24 cellular contexts compared by ENCODE assay signal in the genomic region with DNA sequence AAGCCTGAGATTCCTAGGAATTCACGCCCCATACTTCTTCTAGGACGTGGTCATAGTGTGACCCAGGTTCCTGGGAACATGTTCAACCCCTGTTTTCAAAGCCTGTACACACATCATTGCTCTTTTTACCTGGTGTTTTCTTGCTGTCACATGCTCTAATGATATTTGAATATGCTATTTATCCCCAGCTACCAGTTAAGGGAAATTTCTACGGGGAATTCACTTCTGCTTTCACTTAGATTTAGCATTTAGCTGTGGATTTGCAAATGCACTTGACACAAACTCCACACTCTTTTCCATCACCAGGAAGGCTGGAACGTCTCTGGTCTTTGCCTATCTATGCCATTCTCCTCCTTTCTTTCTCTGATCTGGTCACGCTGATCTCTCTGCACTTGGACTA. TPM values are rescaled to one million over a fixed set of nuclear protein-coding genes. Genes with fewer than 3 reads are reported as not detected.
DNase-seq lines count a peak whose midpoint lies in the region; ATAC-seq and TF ChIP-seq lines count a peak whose summit lies in the region.
"Had no signal": no experiment of that assay in that cellular context is flagged by ENCODE, and none has a peak within 500 bp of the region (broad histone marks: within the 10 kb centered on the region; RNA-seq: fewer than 3 reads in every experiment).

No MANE protein-coding gene starts in this region.

- H3K4me2 ChIP-seq in GM23338, result no peak overlapping the region
- H3K4me2 ChIP-seq in IMR-90 (ENCODE audit: low read depth, low read length), result no peak overlapping the region

- H4K5ac ChIP-seq in IMR-90 (ENCODE audit: low read depth, low read length), result no peak overlapping the region

- H3K4me1 Mint-ChIP-seq in activated CD8-positive, alpha-beta T cell treated with anti-CD3 and anti-CD28 coated beads, Interleukin-2, amount 10 ng/mL, durations not matched to agents 7 days and 5 days (ENCODE audit: low read depth), result peaks cover 49% of the 10 kb centered on the region
- peaks cover 21% of the 10 kb centered on the region for H3K4me1 Mint-ChIP-seq in activated CD8-positive, alpha-beta T cell treated with anti-CD3 and anti-CD28 coated beads for 36 hours (ENCODE audit: low read depth)
- peaks cover 8% of the 10 kb centered on the region; the same call in 2 of the 3 replicates for H3K4me1 Mint-ChIP-seq in GM23338
- peaks cover 74% of the 10 kb centered on the region for H3K4me1 Mint-ChIP-seq in stimulated activated memory B cell treated with anti-CD40 and anti-IgM and Interleukin-4, amounts not matched to agents 10 μg/mL and 1 μg/mL and 100 μg/mL, for 72 hours
- peaks cover 34% of the 10 kb centered on the region for H3K4me1 Mint-ChIP-seq in CD4-positive, alpha-beta T cell (ENCODE audit: low read depth)
- H3K4me1 Mint-ChIP-seq: neural crest cell had no signal

- H3K4me3 ChIP-seq in GM23338, result no peak overlapping the region
- no peak overlapping the region for H3K4me3 ChIP-seq in IMR-90 (ENCODE audit: insufficient read depth, low read depth, low read length)
- H3K4me3 ChIP-seq: esophagus squamous epithelium, gastroesophageal sphincter had no signal

- TF ChIP-seq RAD21 in IMR-90 (IDR thresholded peaks at IDR 0.05; ENCODE audit: low read length), result no peak

- H3K36me3 ChIP-seq in GM23338 (ENCODE audit: insufficient read depth) (0 out of 2 replicates have a peak, but pooled peaks cover 6% of the 10 kb centered on the region), IMR-90 (ENCODE audit: control insufficient read depth, insufficient read depth, low read length) (no peaks in the 10 kb centered on the region)
- H3K36me3 ChIP-seq: brain microvascular endothelial cell, esophagus squamous epithelium, gastroesophageal sphincter, WERI-Rb-1 had no signal

- in situ Hi-C loops in IMR-90 (cut with MboI; ENCODE audit: low sequenced_read_pairs), result no loop called here

- no peaks in the 10 kb centered on the region for H3K79me2 ChIP-seq in GM23338 (replicated peaks; ENCODE audit: insufficient read depth)

- no peak overlapping the region for H3K56ac ChIP-seq in IMR-90 (ENCODE audit: extremely low read depth, insufficient read depth, low read length)

- H2AFZ ChIP-seq in GM23338, result 0 out of 2 replicates have a peak overlapping the region, but pooled peaks have one; percentile 21
- no peak overlapping the region for H2AFZ ChIP-seq in IMR-90 (replicated peaks; ENCODE audit: low read length, poor library complexity)

- no peak overlapping the region for H3K4ac ChIP-seq in IMR-90 (ENCODE audit: low read depth, low read length)

- no peaks in the 10 kb centered on the region for H3K27me3 Mint-ChIP-seq in activated CD8-positive, alpha-beta T cell treated with anti-CD3 and anti-CD28 coated beads, Interleukin-2, amount 10 ng/mL, durations not matched to agents 7 days and 5 days (ENCODE audit: low read depth)
- no peaks in the 10 kb centered on the region for H3K27me3 Mint-ChIP-seq in activated CD8-positive, alpha-beta T cell treated with anti-CD3 and anti-CD28 coated beads for 36 hours
- no peaks in the 10 kb centered on the region for H3K27me3 Mint-ChIP-seq in GM23338 (ENCODE audit: insufficient read depth, low read depth, poor library complexity)
- no peaks in the 10 kb centered on the region for H3K27me3 Mint-ChIP-seq in stimulated activated memory B cell treated with anti-CD40 and anti-IgM and Interleukin-4, amounts not matched to agents 10 μg/mL and 1 μg/mL and 100 μg/mL, for 72 hours
- no peaks in the 10 kb centered on the region for H3K27me3 Mint-ChIP-seq in CD4-positive, alpha-beta T cell
- H3K27me3 Mint-ChIP-seq: activated CD4-positive, alpha-beta memory T cell treated with anti-CD3 and anti-CD28 coated beads for 36 hours; progenitor cell of endocrine pancreas had no signal

- no peak overlapping the region for H3K9ac ChIP-seq in IMR-90 (ENCODE audit: low read depth, low read length)

- no peaks in the 10 kb centered on the region for H3K27me3 ChIP-seq in GM23338 (ENCODE audit: insufficient read depth)
- H3K27me3 ChIP-seq in IMR-90 (ENCODE audit: control insufficient read depth, insufficient read depth, low read length), result no peaks in the 10 kb centered on the region
- no peaks in the 10 kb centered on the region for H3K27me3 ChIP-seq in CD4-positive, alpha-beta T cell (ENCODE audit: control insufficient read depth, insufficient read depth, low read length)
- H3K27me3 ChIP-seq: brain microvascular endothelial cell, esophagus squamous epithelium, gastroesophageal sphincter had no signal

- peaks cover 13% of the 10 kb centered on the region for H3K9me2 ChIP-seq in GM23338 (ENCODE audit: insufficient read depth)

- H4K20me1 ChIP-seq in GM23338 (replicated peaks; ENCODE audit: insufficient read depth) (no peaks in the 10 kb centered on the region), IMR-90 (ENCODE audit: insufficient read depth, low read length) (no peaks in the 10 kb centered on the region)

- H4K8ac ChIP-seq in IMR-90 (ENCODE audit: low read depth in 2 of 2, low read length in 2 of 2), result no peak overlapping the region

- no peak for ATAC-seq in activated CD8-positive, alpha-beta T cell treated with anti-CD3 and anti-CD28 coated beads, Interleukin-2, amount 10 ng/mL, durations not matched to agents 7 days and 5 days
- ATAC-seq in activated CD8-positive, alpha-beta T cell treated with anti-CD3 and anti-CD28 coated beads for 36 hours, result no peak
- ATAC-seq in GM23338, result no peak
- no peak for ATAC-seq in IMR-90 (ENCODE audit: low read depth)
- peak; percentile 64 for ATAC-seq in stimulated activated memory B cell treated with anti-CD40 and anti-IgM and Interleukin-4, amounts not matched to agents 10 μg/mL and 1 μg/mL and 100 μg/mL, for 72 hours
- no peak for ATAC-seq in CD4-positive, alpha-beta T cell (ENCODE audit: poor library complexity)
- ATAC-seq: gastroesophageal sphincter had no signal

- no peak overlapping the region for H4K91ac ChIP-seq in IMR-90 (ENCODE audit: insufficient read depth, low read depth, low read length)

- H3K36me3 Mint-ChIP-seq in activated CD8-positive, alpha-beta T cell treated with anti-CD3 and anti-CD28 coated beads, Interleukin-2, amount 10 ng/mL, durations not matched to agents 7 days and 5 days (ENCODE audit: low read depth), result peaks cover 39% of the 10 kb centered on the region
- H3K36me3 Mint-ChIP-seq in activated CD8-positive, alpha-beta T cell treated with anti-CD3 and anti-CD28 coated beads for 36 hours (ENCODE audit: low read depth), result no peaks in the 10 kb centered on the region
- peaks cover 17% of the 10 kb centered on the region for H3K36me3 Mint-ChIP-seq in GM23338 (ENCODE audit: low read depth)
- peaks cover 43% of the 10 kb centered on the region for H3K36me3 Mint-ChIP-seq in stimulated activated memory B cell treated with anti-CD40 and anti-IgM and Interleukin-4, amounts not matched to agents 10 μg/mL and 1 μg/mL and 100 μg/mL, for 72 hours
- no peaks in the 10 kb centered on the region for H3K36me3 Mint-ChIP-seq in CD4-positive, alpha-beta T cell (ENCODE audit: low read depth)

- WGBS in IMR-90 (ENCODE audit: extremely low coverage in 2 of 2, insufficient read length in 1 of 2), 2 experiments, result 29% methylated on average over 2 of the region's 5 CpGs; no CpG with 5 or more reads in 1 of the 2 experiments

- no peak overlapping the region for H3K4me3 Mint-ChIP-seq in activated CD8-positive, alpha-beta T cell treated with anti-CD3 and anti-CD28 coated beads, Interleukin-2, amount 10 ng/mL, durations not matched to agents 7 days and 5 days
- H3K4me3 Mint-ChIP-seq in activated CD8-positive, alpha-beta T cell treated with anti-CD3 and anti-CD28 coated beads for 36 hours, result no peak overlapping the region
- no peak overlapping the region for H3K4me3 Mint-ChIP-seq in GM23338
- peak overlapping the region; percentile 63 for H3K4me3 Mint-ChIP-seq in stimulated activated memory B cell treated with anti-CD40 and anti-IgM and Interleukin-4, amounts not matched to agents 10 μg/mL and 1 μg/mL and 100 μg/mL, for 72 hours
- no peak overlapping the region for H3K4me3 Mint-ChIP-seq in CD4-positive, alpha-beta T cell
- H3K4me3 Mint-ChIP-seq: activated CD4-positive, alpha-beta memory T cell treated with anti-CD3 and anti-CD28 coated beads for 36 hours; neural crest cell had no signal

- H3K27ac Mint-ChIP-seq in activated CD8-positive, alpha-beta T cell treated with anti-CD3 and anti-CD28 coated beads, Interleukin-2, amount 10 ng/mL, durations not matched to agents 7 days and 5 days, result peak overlapping the region; percentile 10
- no peak overlapping the region for H3K27ac Mint-ChIP-seq in activated CD8-positive, alpha-beta T cell treated with anti-CD3 and anti-CD28 coated beads for 36 hours
- H3K27ac Mint-ChIP-seq in GM23338, result no peak overlapping the region
- H3K27ac Mint-ChIP-seq in stimulated activated memory B cell treated with anti-CD40 and anti-IgM and Interleukin-4, amounts not matched to agents 10 μg/mL and 1 μg/mL and 100 μg/mL, for 72 hours, result peak overlapping the region; percentile 88
- H3K27ac Mint-ChIP-seq in CD4-positive, alpha-beta T cell, result no peak overlapping the region
- H3K27ac Mint-ChIP-seq: activated CD4-positive, alpha-beta memory T cell treated with anti-CD3 and anti-CD28 coated beads for 36 hours; progenitor cell of endocrine pancreas had no signal

- H2BK120ac ChIP-seq in IMR-90 (ENCODE audit: low read depth, low read length), result no peak overlapping the region

- BruUV-seq in IMR-90 (replicated peaks; lab: Mats Ljungman, UMichigan), result no TSS peak

- no peaks in the 10 kb centered on the region for H3F3A ChIP-seq in GM23338 (replicated peaks; ENCODE audit: low read depth)

- no peaks in the 10 kb centered on the region for H3K79me1 ChIP-seq in IMR-90 (ENCODE audit: low read depth in 1 of 2, low read length in 2 of 2)

- CTCF ChIA-PET in activated CD8-positive, alpha-beta T cell treated with anti-CD3 and anti-CD28 coated beads, Interleukin-2, amount 10 ng/mL, durations not matched to agents 7 days and 5 days (lab: Charles Lee), result no interaction called here
- CTCF ChIA-PET in activated CD8-positive, alpha-beta T cell treated with anti-CD3 and anti-CD28 coated beads for 36 hours (lab: Charles Lee), result no interaction called here
- CTCF ChIA-PET in IMR-90 (lab: Yijun Ruan, JAX), result interaction anchor here (0.6 kb wide), 1 partner anchor 21 kb away, joined by 3 read pairs; no protein-coding TSS in a partner anchor
- CTCF ChIA-PET in CD4-positive, alpha-beta T cell (lab: Charles Lee), result no interaction called here

- H3K18ac ChIP-seq in IMR-90 (ENCODE audit: low read depth, low read length), result no peak overlapping the region

- DNase-seq in activated CD8-positive, alpha-beta T cell treated with anti-CD3 and anti-CD28 coated beads, Interleukin-2, amount 10 ng/mL, durations not matched to agents 7 days and 5 days, result no peak
- no peak for DNase-seq in activated CD8-positive, alpha-beta T cell treated with anti-CD3 and anti-CD28 coated beads for 36 hours
- DNase-seq in GM23338 (ENCODE audit: low spot score), result no peak
- no peak for DNase-seq in IMR-90
- DNase-seq in CD4-positive, alpha-beta T cell, result no peak
- no peak for DNase-seq in activated CD4-positive, alpha-beta T cell treated with anti-CD3 and anti-CD28 coated beads, Interleukin-2, amount 50 U/mL, for 1 hour
- DNase-seq in substantia nigra (lab: John Stamatoyannopoulos, UW), result no peak
- DNase-seq: activated CD4-positive, alpha-beta memory T cell treated with anti-CD3 and anti-CD28 coated beads for 36 hours; activated effector memory CD4-positive, alpha-beta T cell treated with anti-CD3 and anti-CD28 coated beads, Interleukin-2, amount 50 U/mL, for 16 hours; activated T-cell treated with anti-CD3 and anti-CD28 coated beads for 4 hours; brain microvascular endothelial cell; effector memory CD4-positive, alpha-beta T cell; esophagus squamous epithelium; islet precursor cell; Karpas-422; NCI-H1930; T-helper 1 cell; WERI-Rb-1 had no signal

- H3K4me1 ChIP-seq in GM23338 (ENCODE audit: insufficient read depth) (peaks cover 4% of the 10 kb centered on the region; the same call in 1 of the 2 replicates), IMR-90 (ENCODE audit: control insufficient read depth, insufficient read depth, low read length) (no peaks in the 10 kb centered on the region)
- H3K4me1 ChIP-seq: esophagus squamous epithelium, gastroesophageal sphincter had no signal

- H3K9me3 ChIP-seq in IMR-90 (ENCODE audit: control insufficient read depth, insufficient read depth, low read length), result peaks cover 6% of the 10 kb centered on the region; the same call in 1 of the 2 replicates
- H3K9me3 ChIP-seq in CD4-positive, alpha-beta T cell (ENCODE audit: control insufficient read depth, low read length), result no peaks in the 10 kb centered on the region
- H3K9me3 ChIP-seq: gastroesophageal sphincter had no signal

- peak overlapping the region; percentile 14 for H2AK9ac ChIP-seq in IMR-90 (replicated peaks; ENCODE audit: low read depth, low read length, poor library complexity)

- H3K23ac ChIP-seq in IMR-90 (ENCODE audit: low read depth, low read length), result no peak overlapping the region

- H3K27ac ChIP-seq in GM23338 (ENCODE audit: low read depth) (no peak overlapping the region), IMR-90 (ENCODE audit: insufficient read depth, low read length) (no peak overlapping the region), substantia nigra (ENCODE audit: low read depth, low read length, poor library complexity, severe bottlenecking) (no peak overlapping the region)
- H3K27ac ChIP-seq in CD4-positive, alpha-beta T cell (ENCODE audit: low read depth, low read length), result no peak overlapping the region
- H3K27ac ChIP-seq: brain microvascular endothelial cell, esophagus squamous epithelium, gastroesophageal sphincter, WERI-Rb-1 had no signal

- H2AK5ac ChIP-seq in IMR-90 (ENCODE audit: low read depth, low read length), result no peak overlapping the region

- no peak for TF ChIP-seq CTCF in activated CD8-positive, alpha-beta T cell treated with anti-CD3 and anti-CD28 coated beads for 36 hours (IDR thresholded peaks at IDR 0.05)
- no peak for TF ChIP-seq CTCF in GM23338 (conservative IDR thresholded peaks at IDR 0.05; ENCODE audit: low read depth in 2 of 2)
- no peak for TF ChIP-seq CTCF in IMR-90 (conservative IDR thresholded peaks at IDR 0.05; ENCODE audit: low read depth, low read length)
- no peak for TF ChIP-seq CTCF in CD4-positive, alpha-beta T cell (IDR thresholded peaks at IDR 0.05)

- intact Hi-C loops in activated CD8-positive, alpha-beta T cell treated with anti-CD3 and anti-CD28 coated beads for 36 hours (cut with micrococcal nuclease), result no loop called here
- intact Hi-C loops in IMR-90 (cut with micrococcal nuclease), result no loop called here
- intact Hi-C loops in CD4-positive, alpha-beta T cell (cut with DNase I, micrococcal nuclease), result loop anchor here in 1 of 2 experiments (10.0 kb wide), 1 partner anchor 1177 kb away; no protein-coding TSS in a partner anchor

- H2BK15ac ChIP-seq in IMR-90 (ENCODE audit: low read depth, low read length), result no peak overlapping the region

- H3K14ac ChIP-seq in IMR-90 (replicated peaks; ENCODE audit: low read depth, low read length), result no peak overlapping the region

- POLR2A ChIA-PET in activated CD8-positive, alpha-beta T cell treated with anti-CD3 and anti-CD28 coated beads, Interleukin-2, amount 10 ng/mL, durations not matched to agents 7 days and 5 days (lab: Charles Lee), result no interaction called here
- POLR2A ChIA-PET in activated CD8-positive, alpha-beta T cell treated with anti-CD3 and anti-CD28 coated beads for 36 hours (lab: Charles Lee), result no interaction called here
- POLR2A ChIA-PET in IMR-90 (lab: Charles Lee; ENCODE audit: unreplicated experiment), result no interaction called here
- POLR2A ChIA-PET in CD4-positive, alpha-beta T cell (lab: Charles Lee), result no interaction called here

- TF ChIP-seq POLR2A in IMR-90 (IDR thresholded peaks at IDR 0.05; ENCODE audit: low read depth, low read length), result no peak

- dilution Hi-C loops in IMR-90 (cut with HindIII; ENCODE audit: low sequenced_read_pairs, unreplicated experiment), result no loop called here

- no peak overlapping the region for H2BK20ac ChIP-seq in IMR-90 (ENCODE audit: low read depth, low read length)

- H2BK5ac ChIP-seq in IMR-90 (ENCODE audit: low read depth, low read length, poor library complexity, severe bottlenecking), result no peak overlapping the region

- no peaks in the 10 kb centered on the region for H3K9me1 ChIP-seq in IMR-90 (ENCODE audit: insufficient read depth, low read length)

- peaks cover 21% of the 10 kb centered on the region for H3K9me3 Mint-ChIP-seq in activated CD8-positive, alpha-beta T cell treated with anti-CD3 and anti-CD28 coated beads, Interleukin-2, amount 10 ng/mL, durations not matched to agents 7 days and 5 days (ENCODE audit: insufficient read depth)
- H3K9me3 Mint-ChIP-seq in activated CD8-positive, alpha-beta T cell treated with anti-CD3 and anti-CD28 coated beads for 36 hours, result peaks cover 5% of the 10 kb centered on the region
- peaks cover 18% of the 10 kb centered on the region for H3K9me3 Mint-ChIP-seq in GM23338
- H3K9me3 Mint-ChIP-seq in stimulated activated memory B cell treated with anti-CD40 and anti-IgM and Interleukin-4, amounts not matched to agents 10 μg/mL and 1 μg/mL and 100 μg/mL, for 72 hours, result peaks cover 5% of the 10 kb centered on the region
- peaks cover 7% of the 10 kb centered on the region for H3K9me3 Mint-ChIP-seq in CD4-positive, alpha-beta T cell

RNA-seq across cellular contexts. Expression of a gene that starts 11.3 kb away (rescaled TPM):
- 100 to 1,000 TPM; 103 to 104 TPM for total RNA-seq in activated CD8-positive, alpha-beta T cell treated with anti-CD3 and anti-CD28 coated beads, Interleukin-2, amount 10 ng/mL, durations not matched to agents 7 days and 5 days
- total RNA-seq in activated CD8-positive, alpha-beta T cell treated with anti-CD3 and anti-CD28 coated beads for 36 hours, result 10 to 100 TPM; 66.7 to 71.4 TPM
- total RNA-seq in GM23338 (2014; rRNA removed; shearing (Covaris generic)), result 2.0 and 3.2 TPM in 2 replicates
- 5.4 and 7.9 TPM in 2 replicates for polyA plus RNA-seq in GM23338 (2016; fragmentation: Nextera tagmentation; extraction: Ambion mirVana)
- total RNA-seq in IMR-90 (2012; rRNA removed), result not detected in 2 replicates
- not detected in 2 replicates for polyA plus RNA-seq in IMR-90 (2012; rRNA removed)
- polyA plus RNA-seq in IMR-90 (2012; cell fraction: cytosol; rRNA removed), result not detected in 2 replicates
- polyA plus RNA-seq in IMR-90 (2012; cell fraction: nucleus; rRNA removed; ENCODE audit: low replicate concordance), result 0.03 TPM in 1 of 2 replicates, not detected in the other
- 10 to 100 TPM; 51.2 to 51.3 TPM for total RNA-seq in CD4-positive, alpha-beta T cell
- total RNA-seq: A172, HT1080, neural crest cell, progenitor cell of endocrine pancreas had no signal

Comparison
In these comparisons a context has a peak if more than half of its experiments do, and no peak if none do; other contexts are left out.
1. H3K27ac Mint-ChIP-seq: peak in activated CD8-positive, alpha-beta T cell treated with anti-CD3 and anti-CD28 coated beads, Interleukin-2, amount 10 ng/mL, durations not matched to agents 7 days and 5 days (single experiment) and stimulated activated memory B cell treated with anti-CD40 and anti-IgM and Interleukin-4, amounts not matched to agents 10 μg/mL and 1 μg/mL and 100 μg/mL, for 72 hours (single experiment); none in activated CD8-positive, alpha-beta T cell treated with anti-CD3 and anti-CD28 coated beads for 36 hours (single experiment), GM23338 (single experiment) and CD4-positive, alpha-beta T cell (single experiment).
2. RNA of a gene that starts 11.3 kb away (total RNA-seq): 103 to 104 TPM in activated CD8-positive, alpha-beta T cell treated with anti-CD3 and anti-CD28 coated beads, Interleukin-2, amount 10 ng/mL, durations not matched to agents 7 days and 5 days, 66.7 to 71.4 TPM in activated CD8-positive, alpha-beta T cell treated with anti-CD3 and anti-CD28 coated beads for 36 hours and 51.2 to 51.3 TPM in CD4-positive, alpha-beta T cell; 2.0 to 3.2 TPM in GM23338 and not detected in IMR-90; every median in the first group is over 10 times any median in the second.